Comparison of ENCODE assay signal across 28 cellular contexts in genomic region chr1:97712980-97713379, GRCh38.
"Had no signal": no experiment of that assay in that cellular context is flagged by ENCODE, and none has a peak within 500 bp of the region (broad histone marks: within the 10 kb centered on the region; RNA-seq: fewer than 3 reads in every experiment).

No MANE protein-coding gene starts in this region.

- ATAC-seq: effector memory CD8-positive, alpha-beta T cell; esophagus mucosa; foreskin keratinocyte; gastrocnemius medialis; gastroesophageal sphincter; heart left ventricle; heart right ventricle had no signal

- H3K9me3 Mint-ChIP-seq: dendritic cell treated with granulocyte-macrophage colony-stimulating factor and Interleukin-4, amounts not matched to agents 40 ng/mL and 50 ng/mL, for 4 days; effector memory CD8-positive, alpha-beta T cell; endodermal cell had no signal

- FAIRE-seq: endometrium, endothelial cell of umbilical vein, frontal cortex had no signal

- H3K4me3 ChIP-seq: colonic mucosa, coronary artery, dorsolateral prefrontal cortex, esophagus muscularis mucosa, esophagus squamous epithelium, gastrocnemius medialis, gastroesophageal sphincter, heart left ventricle, heart right ventricle had no signal

- H3K36me3 ChIP-seq: colonic mucosa, gastroesophageal sphincter had no signal

- H3K9me3 ChIP-seq: colonic mucosa, esophagus muscularis mucosa, esophagus squamous epithelium, gastrocnemius medialis, gastroesophageal sphincter, heart left ventricle, heart right ventricle had no signal

- H3K27ac Mint-ChIP-seq: dendritic cell treated with granulocyte-macrophage colony-stimulating factor and Interleukin-4, amounts not matched to agents 40 ng/mL and 50 ng/mL, for 4 days; effector memory CD8-positive, alpha-beta T cell; endodermal cell had no signal

- DNase-seq: colonic mucosa; cortex of kidney; dermis blood vessel endothelial cell; dorsolateral prefrontal cortex; effector CD4-positive, alpha-beta T cell; effector CD8-positive, alpha-beta T cell; effector memory CD4-positive, alpha-beta T cell; effector memory CD8-positive, alpha-beta T cell; endodermal cell; erythroblast; esophagus squamous epithelium; foreskin fibroblast; foreskin keratinocyte; foreskin melanocyte; gastrocnemius medialis; glutamatergic neuron; head of caudate nucleus; heart left ventricle; heart right ventricle had no signal

- H3K27me3 Mint-ChIP-seq: dendritic cell treated with granulocyte-macrophage colony-stimulating factor and Interleukin-4, amounts not matched to agents 40 ng/mL and 50 ng/mL, for 4 days; effector memory CD8-positive, alpha-beta T cell had no signal

- H3K4me3 Mint-ChIP-seq: dendritic cell treated with granulocyte-macrophage colony-stimulating factor and Interleukin-4, amounts not matched to agents 40 ng/mL and 50 ng/mL, for 4 days; effector memory CD8-positive, alpha-beta T cell; endodermal cell had no signal

- H3K27ac ChIP-seq: colonic mucosa, coronary artery, dorsolateral prefrontal cortex, epithelial cell of prostate, esophagus muscularis mucosa, esophagus squamous epithelium, foreskin keratinocyte, gastrocnemius medialis, gastroesophageal sphincter, heart left ventricle, heart right ventricle had no signal

- H3K4me1 Mint-ChIP-seq: endodermal cell had no signal

- H3K4me1 ChIP-seq: colonic mucosa, esophagus muscularis mucosa, esophagus squamous epithelium, foreskin keratinocyte, gastrocnemius medialis, gastroesophageal sphincter, heart left ventricle, heart right ventricle had no signal

- H3K27me3 ChIP-seq: colonic mucosa, dorsolateral prefrontal cortex, esophagus muscularis mucosa, esophagus squamous epithelium, foreskin keratinocyte, gastrocnemius medialis, gastroesophageal sphincter, heart left ventricle, heart right ventricle had no signal
